12 cellular contexts compared by ENCODE assay signal in genomic region chr5:171667341-171668096, GRCh38.
DNase-seq lines count a peak whose midpoint lies in the region; ATAC-seq and TF ChIP-seq lines count a peak whose summit lies in the region.
"Had no signal": no experiment of that assay in that cellular context is flagged by ENCODE, and none has a peak within 500 bp of the region (broad histone marks: within the 10 kb centered on the region; RNA-seq: fewer than 3 reads in every experiment).

No MANE protein-coding gene starts in this region.

- no peaks in the 10 kb centered on the region for H3K27me3 ChIP-seq in right atrium auricular region

- peaks cover 3% of the 10 kb centered on the region for H3K27me3 Mint-ChIP-seq in brain

- no peak overlapping the region for H3K4me3 Mint-ChIP-seq in brain

- H3K4me3 ChIP-seq in right atrium auricular region = peak overlapping the region in 1 of 2 donors; percentile 12
- H3K4me3 ChIP-seq in retinal pigment epithelial cell (ENCODE audit: low read length) = no peak overlapping the region

- ATAC-seq in HG03460 (IDR thresholded peaks at IDR 0.05; ENCODE audit: unreplicated experiment) (no peak), HG02571 (IDR thresholded peaks at IDR 0.05; ENCODE audit: unreplicated experiment) (no peak), HG02763 (IDR thresholded peaks at IDR 0.05; ENCODE audit: unreplicated experiment) (no peak)

- peaks cover 0 to 10% (median 5%) of the 10 kb centered on the region in 5 experiments for H3K9me3 Mint-ChIP-seq in brain

- DNase-seq in GM03348 (ENCODE audit: low spot score) = peak; percentile 92
- peak; percentile 78 for DNase-seq in right atrium auricular region (ENCODE audit: low spot score)
- DNase-seq in retinal pigment epithelial cell (ENCODE audit: low read depth) = peak; percentile 84
- DNase-seq in germinal center (ENCODE audit: low spot score) = no peak
- DNase-seq: activated CD4-positive, alpha-beta T cell treated with anti-CD3 and anti-CD28 coated beads, Interleukin-2, amount 50 U/mL, for 1 hour; DMS 273 treated with DMSO at 0.1 percent for 48 hours; NCI-H1048; RPMI8226 had no signal

- peak overlapping the region in 1 of 2 donors; percentile 45 for H3K27ac ChIP-seq in right atrium auricular region

- no peaks in the 10 kb centered on the region for H3K4me1 ChIP-seq in right atrium auricular region

- TF ChIP-seq CTCF in brain (conservative IDR thresholded peaks at IDR 0.05) (no peak), right atrium auricular region (IDR thresholded peaks at IDR 0.05) (no peak), retinal pigment epithelial cell (conservative IDR thresholded peaks at IDR 0.05; ENCODE audit: low read depth, low read length) (peak; percentile 31)

- peaks cover 11% of the 10 kb centered on the region for H3K4me1 Mint-ChIP-seq in brain

- H3K27ac Mint-ChIP-seq in brain = peak overlapping the region in 3 of 5 experiments; percentile 40 to 71 (median 55)

- H3K9me3 ChIP-seq in right atrium auricular region = no peaks in the 10 kb centered on the region

- H3K36me3 Mint-ChIP-seq in brain = no peaks in the 10 kb centered on the region

- no peaks in the 10 kb centered on the region for H3K36me3 ChIP-seq in right atrium auricular region
